1 cellular context compared by ENCODE assay signal in genomic region chr1:109894823-109895719, GRCh38.
TF ChIP-seq lines count a peak whose summit lies in the region.

No MANE protein-coding gene starts in this region.

TF ChIP-seq in SK-N-SH, 30 proteins besides CTCF, POLR2A, EP300 and RAD21 (continued from another document):
- no peak for TF ChIP-seq REST (IDR thresholded peaks at IDR 0.05; ENCODE audit: low read depth, low read length)
- TF ChIP-seq GATA2 (CRISPR knock-in tag; IDR thresholded peaks at IDR 0.05) = no peak
- TF ChIP-seq FOXM1 (IDR thresholded peaks at IDR 0.05; ENCODE audit: low read depth) = no peak
- no peak for TF ChIP-seq CHD2 (IDR thresholded peaks at IDR 0.05; ENCODE audit: low read length, partially characterized antibody)
- TF ChIP-seq TEAD4 (IDR thresholded peaks at IDR 0.05; ENCODE audit: borderline replicate concordance, insufficient read depth) = no peak
- TF ChIP-seq RCOR1 (IDR thresholded peaks at IDR 0.05; ENCODE audit: low read length) = no peak
- TF ChIP-seq JUND (IDR thresholded peaks at IDR 0.05) = no peak
- no peak for TF ChIP-seq MXI1 (IDR thresholded peaks at IDR 0.05; ENCODE audit: low read depth, low read length)
- no peak for TF ChIP-seq TAF1 (IDR thresholded peaks at IDR 0.05; ENCODE audit: borderline replicate concordance, low read depth, low read length)
